20 cellular contexts compared by ENCODE assay signal in the genomic region with DNA sequence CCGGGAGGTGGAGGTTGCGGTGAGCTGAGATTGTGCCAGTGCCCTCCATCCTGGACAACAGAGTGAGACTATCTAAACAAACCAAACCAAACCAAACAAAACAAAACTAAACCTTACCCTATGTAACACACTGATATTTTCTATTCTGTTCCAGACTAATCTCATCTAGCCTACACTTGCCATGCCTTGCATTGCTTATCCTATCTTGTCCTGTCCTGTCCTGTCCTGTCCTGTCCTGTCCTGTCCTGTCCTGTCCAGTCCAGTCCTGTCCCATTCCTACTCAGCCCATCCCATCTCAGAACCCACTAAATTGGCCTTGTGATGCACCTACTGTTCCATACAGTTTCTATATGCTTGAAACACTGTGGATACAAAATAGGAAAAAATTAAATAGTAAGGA.
DNase-seq lines count a peak whose midpoint lies in the region; ATAC-seq, FAIRE-seq and TF ChIP-seq lines count a peak whose summit lies in the region.
"Had no signal": no experiment of that assay in that cellular context is flagged by ENCODE, and none has a peak within 500 bp of the region (broad histone marks: within the 10 kb centered on the region; RNA-seq: fewer than 3 reads in every experiment).

No MANE protein-coding gene starts in this region.

- intact Hi-C loops in mammary epithelial cell (cut with micrococcal nuclease), result no loop called here

- CTCF ChIA-PET in mammary epithelial cell (lab: Charles Lee; ENCODE audit: low non-redundant PET), result no interaction called here

- H3K27me3 ChIP-seq in mammary epithelial cell (ENCODE audit: insufficient read depth, low read length), result no peaks in the 10 kb centered on the region
- no peaks in the 10 kb centered on the region for H3K27me3 ChIP-seq in keratinocyte (ENCODE audit: control insufficient read depth, extremely low read depth, insufficient read depth, low read length)

- H4K20me1 ChIP-seq in mammary epithelial cell (ENCODE audit: insufficient read depth, low read length), result no peaks in the 10 kb centered on the region
- H4K20me1 ChIP-seq in keratinocyte (ENCODE audit: control insufficient read depth, extremely low read depth, insufficient read depth, low read length), result no peaks in the 10 kb centered on the region

- H3K79me2 ChIP-seq in mammary epithelial cell (ENCODE audit: insufficient read depth, low read length) (no peaks in the 10 kb centered on the region), keratinocyte (ENCODE audit: control insufficient read depth, insufficient read depth, low read length) (no peaks in the 10 kb centered on the region)

- in situ Hi-C loops in mammary epithelial cell (cut with MboI; ENCODE audit: low sequenced_read_pairs in 2 of 2), result no loop called here

- H3K4me1 ChIP-seq in mammary epithelial cell (ENCODE audit: insufficient read depth, low read length) (peaks cover 25% of the 10 kb centered on the region), keratinocyte (ENCODE audit: control insufficient read depth, extremely low read depth, insufficient read depth, low read length) (peaks cover 11% of the 10 kb centered on the region)
- H3K4me1 ChIP-seq: Caco-2 had no signal

- H3K9me1 ChIP-seq in keratinocyte (ENCODE audit: control insufficient read depth, extremely low read depth, insufficient read depth, low read length), result no peaks in the 10 kb centered on the region

- no peak for ATAC-seq in GM19351 (IDR thresholded peaks at IDR 0.05; ENCODE audit: unreplicated experiment)
- no peak for ATAC-seq in HG03565 (IDR thresholded peaks at IDR 0.05; ENCODE audit: unreplicated experiment)
- ATAC-seq: HepG2 had no signal

- H3K9ac ChIP-seq in mammary epithelial cell (ENCODE audit: insufficient read depth, low read length) (no peak overlapping the region), keratinocyte (ENCODE audit: control insufficient read depth, extremely low read depth, insufficient read depth, low read length) (no peak overlapping the region)

- H3K4me2 ChIP-seq in mammary epithelial cell (ENCODE audit: insufficient read depth, low read depth, low read length) (no peak overlapping the region), keratinocyte (ENCODE audit: control insufficient read depth, extremely low read depth, insufficient read depth, low read depth, low read length) (no peak overlapping the region)

- FAIRE-seq in keratinocyte (lab: Jason Lieb, UNC), result peak; percentile 39
- FAIRE-seq: A204.1, D721Med, GM12892, GM18507, HepG2 had no signal

- H2AFZ ChIP-seq in mammary epithelial cell (ENCODE audit: low read depth, low read length), result no peak overlapping the region
- H2AFZ ChIP-seq in keratinocyte (ENCODE audit: control insufficient read depth, low read length), result no peak overlapping the region

- dilution Hi-C loops in mammary epithelial cell (cut with HindIII; ENCODE audit: low sequenced_read_pairs), result no loop called here
- dilution Hi-C loops in keratinocyte (cut with MboI; ENCODE audit: extremely low pct_ligation_motif_present, low sequenced_read_pairs), result no loop called here

- TF ChIP-seq CTCF in mammary epithelial cell (conservative IDR thresholded peaks at IDR 0.05 in 1 of 2, IDR thresholded peaks at IDR 0.05 in 1 of 2; ENCODE audit: extremely low read depth in 1 of 2, insufficient read depth in 1 of 2, low read depth in 1 of 2, low read length in 2 of 2), result no peak
- no peak for TF ChIP-seq CTCF in epithelial cell of esophagus (IDR thresholded peaks at IDR 0.05; ENCODE audit: insufficient read depth, low read depth, low read length, missing control alignments)
- no peak for TF ChIP-seq CTCF in keratinocyte (optimal IDR thresholded peaks at IDR 0.05 in 1 of 3, IDR thresholded peaks at IDR 0.05 in 1 of 3, conservative IDR thresholded peaks at IDR 0.05 in 1 of 3; ENCODE audit: extremely low read depth in 1 of 3, insufficient read depth in 2 of 3, low read length in 3 of 3)

- no TSS peak for BruUV-seq in mammary epithelial cell (replicated peaks; lab: Mats Ljungman, UMichigan)

- DNase-seq in mammary epithelial cell (peak; percentile 66), epithelial cell of esophagus (ENCODE audit: low read depth) (peak; percentile 70), keratinocyte (ENCODE audit: low read depth, low spot score) (peak; percentile 49), UCSD-AML1 (lab: John Stamatoyannopoulos, UW; ENCODE audit: unreplicated experiment) (no peak), NCI-H69 (lab: John Stamatoyannopoulos, UW) (no peak)
- DNase-seq: ACHN; Caco-2; CD4-positive, alpha-beta T cell; DMS79; GDM1; GOT3; H7 had no signal

- WGBS in mammary epithelial cell (ENCODE audit: low coverage, missing lambda C conversion rate), result 92% methylated on average over 2 of the region's 2 CpGs

- no peak overlapping the region for H3K27ac ChIP-seq in mammary epithelial cell (ENCODE audit: insufficient read depth, low read depth, low read length)
- H3K27ac ChIP-seq in keratinocyte (ENCODE audit: control insufficient read depth, insufficient read depth, low read length), result no peak overlapping the region
- H3K27ac ChIP-seq: C4-2B had no signal

- no peak overlapping the region for H3K4me3 ChIP-seq in mammary epithelial cell (replicated peaks in 1 of 3; ENCODE audit: insufficient read depth in 1 of 3, low read depth in 2 of 3, low read length in 3 of 3)
- no peak overlapping the region for H3K4me3 ChIP-seq in epithelial cell of esophagus (ENCODE audit: low read length)
- no peak overlapping the region for H3K4me3 ChIP-seq in keratinocyte (ENCODE audit: control insufficient read depth in 2 of 3, extremely low read depth in 1 of 3, insufficient read depth in 2 of 3, low read depth in 1 of 3, low read length in 3 of 3)

- H3K9me3 ChIP-seq in mammary epithelial cell (replicated peaks; ENCODE audit: insufficient read depth, low read length) (no peaks in the 10 kb centered on the region), keratinocyte (ENCODE audit: control insufficient read depth, low read depth, low read length) (no peaks in the 10 kb centered on the region)
- H3K9me3 ChIP-seq: Caco-2 had no signal

- H3K36me3 ChIP-seq in mammary epithelial cell (ENCODE audit: insufficient read depth, low read length) (no peaks in the 10 kb centered on the region), keratinocyte (ENCODE audit: control insufficient read depth in 2 of 2, extremely low read depth in 1 of 2, insufficient read depth in 2 of 2, low read length in 2 of 2) (no peaks in the 10 kb centered on the region)

Comparison
In these comparisons a context has a peak if more than half of its experiments do, and no peak if none do; other contexts are left out.
1. DNase-seq: peak in mammary epithelial cell (single experiment), epithelial cell of esophagus (single experiment) and keratinocyte (single experiment); none in UCSD-AML1 (single experiment) and NCI-H69 (single experiment).